9 cellular contexts compared by ENCODE assay signal in genomic region chr11:3022300-3022967, GRCh38. TPM values are rescaled to one million over a fixed set of nuclear protein-coding genes. Genes with fewer than 3 reads are reported as not detected.
DNase-seq lines count a peak whose midpoint lies in the region; ATAC-seq and TF ChIP-seq lines count a peak whose summit lies in the region.
"Had no signal": no experiment of that assay in that cellular context is flagged by ENCODE, and none has a peak within 500 bp of the region (broad histone marks: within the 10 kb centered on the region; RNA-seq: fewer than 3 reads in every experiment).

No MANE protein-coding gene starts in this region.

- H3K27ac Mint-ChIP-seq in endodermal cell: peak overlapping the region; percentile 59

- H3K79me2 ChIP-seq in smooth muscle cell (ENCODE audit: low read depth): peaks cover 4% of the 10 kb centered on the region

- H3K9ac ChIP-seq in endodermal cell (ENCODE audit: extremely low read depth, low read length, poor library complexity, severe bottlenecking) (no peak overlapping the region), smooth muscle cell (ENCODE audit: low read depth) (no peak overlapping the region)

- H3K4me1 Mint-ChIP-seq in endodermal cell: no peaks in the 10 kb centered on the region
- H3K4me1 Mint-ChIP-seq: brain had no signal

- H3K36me3 ChIP-seq in endodermal cell (ENCODE audit: control insufficient read depth, insufficient read depth, low read length) (peaks cover 76% of the 10 kb centered on the region), smooth muscle cell (ENCODE audit: low read depth) (peaks cover 10% of the 10 kb centered on the region), MG63 (peaks cover 32% of the 10 kb centered on the region)

- DNase-seq in AML-193 (lab: John Stamatoyannopoulos, UW) (peak; percentile 65 to 74), NOMO-1 (lab: John Stamatoyannopoulos, UW; ENCODE audit: unreplicated experiment in 2 of 2) (peak; percentile 71 to 98), endodermal cell (no peak), smooth muscle cell (lab: John Stamatoyannopoulos, UW; ENCODE audit: unreplicated experiment) (no peak), activated gamma-delta T cell (lab: John Stamatoyannopoulos, UW) (no peak), left lobe of liver (ENCODE audit: low spot score) (no peak), MG63 (no peak)

- peaks cover 3% of the 10 kb centered on the region for H3F3A ChIP-seq in smooth muscle cell (ENCODE audit: low read depth)

- H4K20me1 ChIP-seq in smooth muscle cell (ENCODE audit: low read depth): peaks cover 28% of the 10 kb centered on the region

- no peaks in the 10 kb centered on the region for H3K4me1 ChIP-seq in endodermal cell (ENCODE audit: control insufficient read depth, insufficient read depth, low read length)
- no peaks in the 10 kb centered on the region for H3K4me1 ChIP-seq in smooth muscle cell (ENCODE audit: low read depth)

- H3K4me2 ChIP-seq in smooth muscle cell: no peak overlapping the region

- no peak for TF ChIP-seq CTCF in endodermal cell (conservative IDR thresholded peaks at IDR 0.05)
- TF ChIP-seq CTCF in smooth muscle cell (IDR thresholded peaks at IDR 0.05; ENCODE audit: borderline replicate concordance, insufficient read depth, poor library complexity, severe bottlenecking): no peak

- H2AFZ ChIP-seq in smooth muscle cell (ENCODE audit: low read depth): no peak overlapping the region

- H3K27me3 ChIP-seq in endodermal cell (ENCODE audit: control insufficient read depth, insufficient read depth, low read length, poor library complexity, severe bottlenecking) (no peaks in the 10 kb centered on the region), smooth muscle cell (ENCODE audit: low read depth) (no peaks in the 10 kb centered on the region), MG63 (no peaks in the 10 kb centered on the region)

- H3K36me3 Mint-ChIP-seq in endodermal cell (ENCODE audit: low read depth): peaks cover 64% of the 10 kb centered on the region

- H3K9me3 Mint-ChIP-seq in endodermal cell: no peaks in the 10 kb centered on the region
- H3K9me3 Mint-ChIP-seq: brain had no signal

- H3K27me3 Mint-ChIP-seq in endodermal cell (ENCODE audit: insufficient read depth): no peaks in the 10 kb centered on the region
- H3K27me3 Mint-ChIP-seq: brain had no signal

- H3K4me3 ChIP-seq in endodermal cell (ENCODE audit: low read length): no peak overlapping the region
- H3K4me3 ChIP-seq in smooth muscle cell: no peak overlapping the region
- no peak overlapping the region for H3K4me3 ChIP-seq in MG63

- H3K27ac ChIP-seq in endodermal cell (ENCODE audit: low read depth, low read length) (no peak overlapping the region), smooth muscle cell (ENCODE audit: low read depth) (peak overlapping the region; percentile 4)

- no peak overlapping the region for H3K4me3 Mint-ChIP-seq in endodermal cell
- H3K4me3 Mint-ChIP-seq: brain had no signal

- no peaks in the 10 kb centered on the region for H3K9me3 ChIP-seq in endodermal cell (ENCODE audit: control insufficient read depth, low read length)
- no peaks in the 10 kb centered on the region for H3K9me3 ChIP-seq in smooth muscle cell (replicated peaks; ENCODE audit: low read depth)
- H3K9me3 ChIP-seq in MG63: no peaks in the 10 kb centered on the region

- ATAC-seq in GM21390 (IDR thresholded peaks at IDR 0.05; ENCODE audit: unreplicated experiment) (peak; percentile 75), left lobe of liver (no peak)

- 91 to 93% methylated on average over 12 to 14 of the region's 14 CpGs for WGBS in endodermal cell (ENCODE audit: insufficient coverage in 1 of 2, insufficient read length in 1 of 2), 2 experiments
- 92% methylated on average over 14 of the region's 14 CpGs for WGBS in smooth muscle cell (ENCODE audit: low lambda C conversion rate)

RNA-seq across cellular contexts. Expression of gene NAP1L4, which starts 30.3 kb away (rescaled TPM):
- total RNA-seq in endodermal cell (100 to 1,000 TPM; 198 to 206 TPM), smooth muscle cell (63.1 and 102 TPM in 2 replicates), left lobe of liver (42.2 TPM)
- polyA plus RNA-seq in endodermal cell (2013, experiment 1 of 2): 171 TPM
- 165 TPM for polyA plus RNA-seq in endodermal cell (2013, experiment 2 of 2)
- 95.0 and 114 TPM in 2 replicates for polyA plus RNA-seq in smooth muscle cell
- 98.0 and 116 TPM in 2 replicates for total RNA-seq in MG63 (2014; rRNA removed; shearing (Covaris generic); ENCODE audit: low replicate concordance)

RNA-seq across cellular contexts. Expression of gene CARS1, which starts 34.8 kb away (rescaled TPM):
- 10 to 100 TPM; 48.0 to 52.8 TPM for total RNA-seq in endodermal cell
- 59.6 TPM for polyA plus RNA-seq in endodermal cell (2013, experiment 1 of 2)
- polyA plus RNA-seq in endodermal cell (2013, experiment 2 of 2): 35.9 TPM
- 51.7 and 57.0 TPM in 2 replicates for total RNA-seq in smooth muscle cell
- polyA plus RNA-seq in smooth muscle cell: 61.6 and 64.6 TPM in 2 replicates
- 21.0 TPM for total RNA-seq in left lobe of liver
- total RNA-seq in MG63 (2014; rRNA removed; shearing (Covaris generic); ENCODE audit: low replicate concordance): 48.5 and 57.2 TPM in 2 replicates

Comparison
In these comparisons a context has a peak if more than half of its experiments do, and no peak if none do; other contexts are left out.
1. DNase-seq: peak in AML-193 (2 of 2) and NOMO-1 (2 of 2); none in endodermal cell (single experiment), smooth muscle cell (single experiment), activated gamma-delta T cell (single experiment), left lobe of liver (single experiment) and MG63 (single experiment).